Comparison of ENCODE assay signal across 10 cellular contexts in the genomic region with DNA sequence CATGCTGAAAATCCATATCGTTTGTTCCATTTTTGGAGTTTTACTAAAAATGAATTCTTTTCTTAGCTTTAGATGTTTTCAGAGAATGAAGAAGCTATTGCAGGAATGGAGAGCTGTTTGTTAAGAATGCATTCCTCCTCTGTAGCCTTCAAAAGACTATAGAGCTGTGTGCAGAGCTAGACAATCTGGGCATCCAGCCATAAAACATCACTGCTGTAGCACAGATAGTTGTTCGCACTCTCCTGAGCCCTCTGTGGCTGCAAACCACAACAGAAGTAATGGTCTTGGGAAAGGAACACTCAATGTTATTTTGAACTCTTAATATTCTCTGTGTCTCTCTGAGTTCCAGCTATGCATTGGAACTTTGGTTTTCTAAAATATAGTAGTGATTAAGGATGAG. TPM values are rescaled to one million over a fixed set of nuclear protein-coding genes. Genes with fewer than 3 reads are reported as not detected.
DNase-seq lines count a peak whose midpoint lies in the region; ATAC-seq, FAIRE-seq and TF ChIP-seq lines count a peak whose summit lies in the region.
"Had no signal": no experiment of that assay in that cellular context is flagged by ENCODE, and none has a peak within 500 bp of the region (broad histone marks: within the 10 kb centered on the region; RNA-seq: fewer than 3 reads in every experiment).

No MANE protein-coding gene starts in this region.

- H2AFZ ChIP-seq in mesenchymal stem cell (ENCODE audit: low read depth, low read length): no peak overlapping the region

- CTCF ChIA-PET in activated naive CD4-positive, alpha-beta T cell treated with anti-CD3 and anti-CD28 coated beads for 36 hours (lab: Charles Lee): interaction anchor here (0.6 to 4.9 kb wide), 3 partner anchors 50 to 318 kb away, joined by 3 to 29 read pairs (median 3); no protein-coding TSS in a partner anchor

- no peak overlapping the region for H3K4ac ChIP-seq in mesenchymal stem cell (ENCODE audit: low read depth in 1 of 2, low read length in 2 of 2)

- TF ChIP-seq CTCF in brain (conservative IDR thresholded peaks at IDR 0.05): no peak

- no peak overlapping the region for H3K9ac ChIP-seq in mesenchymal stem cell (ENCODE audit: low read length)

- no peaks in the 10 kb centered on the region for H3K27me3 Mint-ChIP-seq in activated naive CD4-positive, alpha-beta T cell treated with anti-CD3 and anti-CD28 coated beads for 36 hours (ENCODE audit: low read depth)
- peaks cover 13% of the 10 kb centered on the region for H3K27me3 Mint-ChIP-seq in brain

- no peak overlapping the region for H2AK5ac ChIP-seq in mesenchymal stem cell (ENCODE audit: low read length, severe bottlenecking)

- no peak overlapping the region for H2BK15ac ChIP-seq in mesenchymal stem cell (ENCODE audit: low read depth, poor library complexity, severe bottlenecking)

- intact Hi-C loops in activated naive CD4-positive, alpha-beta T cell treated with anti-CD3 and anti-CD28 coated beads for 36 hours (cut with micrococcal nuclease): loop anchor here (5.0 kb wide), 1 partner anchor 34 kb away; no protein-coding TSS in a partner anchor

- no peak overlapping the region for H3K4me3 Mint-ChIP-seq in activated naive CD4-positive, alpha-beta T cell treated with anti-CD3 and anti-CD28 coated beads for 36 hours
- peak overlapping the region; percentile 58 to 83 (median 70) for H3K4me3 Mint-ChIP-seq in brain
- H3K4me3 Mint-ChIP-seq: activated B cell treated with CpG ODN at 0.5 μM for 24 hours had no signal

- H3K4me3 ChIP-seq in mesenchymal stem cell (ENCODE audit: insufficient read depth in 1 of 2, low read depth in 1 of 2, low read length in 2 of 2): no peak overlapping the region
- H3K4me3 ChIP-seq: skin epidermis had no signal

- 71% methylated on average over 2 of the region's 2 CpGs for WGBS in mesenchymal stem cell

- no peaks in the 10 kb centered on the region for H3K36me3 Mint-ChIP-seq in activated naive CD4-positive, alpha-beta T cell treated with anti-CD3 and anti-CD28 coated beads for 36 hours (ENCODE audit: low read depth)
- peaks cover 3% of the 10 kb centered on the region for H3K36me3 Mint-ChIP-seq in brain

- peak; percentile 63 for DNase-seq in activated naive CD4-positive, alpha-beta T cell treated with anti-CD3 and anti-CD28 coated beads for 36 hours
- DNase-seq in activated naive CD4-positive, alpha-beta T cell treated with anti-CD3 and anti-CD28 coated beads, Interleukin-2, amount 50 U/mL, for 16 hours: no peak
- peak; percentile 36 for DNase-seq in RCC 7860 (ENCODE audit: low spot score)
- DNase-seq in mesenchymal stem cell: peak; percentile 79
- DNase-seq in ureter (ENCODE audit: low spot score): no peak
- DNase-seq: activated B cell treated with CpG ODN at 0.5 μM for 24 hours had no signal

- ATAC-seq in GM21619 (IDR thresholded peaks at IDR 0.05; ENCODE audit: unreplicated experiment): no peak
- no peak for ATAC-seq in GM21447 (IDR thresholded peaks at IDR 0.05; ENCODE audit: unreplicated experiment)

- H4K8ac ChIP-seq in mesenchymal stem cell (ENCODE audit: low read length): no peak overlapping the region

- H3K4me1 ChIP-seq in mesenchymal stem cell (ENCODE audit: control insufficient read depth, insufficient read depth, low read depth, low read length): peaks cover 7% of the 10 kb centered on the region

- H3K4me1 Mint-ChIP-seq in activated naive CD4-positive, alpha-beta T cell treated with anti-CD3 and anti-CD28 coated beads for 36 hours (ENCODE audit: low read depth): peaks cover 67% of the 10 kb centered on the region
- H3K4me1 Mint-ChIP-seq in brain: peaks cover 79% of the 10 kb centered on the region

- no peak overlapping the region for H2BK12ac ChIP-seq in mesenchymal stem cell (ENCODE audit: low read length in 2 of 2)

- no peak overlapping the region for H3K4me2 ChIP-seq in mesenchymal stem cell (ENCODE audit: low read length, poor library complexity, severe bottlenecking)

- no peak overlapping the region for H2BK5ac ChIP-seq in mesenchymal stem cell (ENCODE audit: low read depth, low read length, poor library complexity, severe bottlenecking)

- no peak overlapping the region for H3K27ac Mint-ChIP-seq in activated naive CD4-positive, alpha-beta T cell treated with anti-CD3 and anti-CD28 coated beads for 36 hours
- peak overlapping the region; percentile 9 to 78 (median 47) for H3K27ac Mint-ChIP-seq in brain
- H3K27ac Mint-ChIP-seq: activated B cell treated with CpG ODN at 0.5 μM for 24 hours had no signal

- H3K14ac ChIP-seq in mesenchymal stem cell (ENCODE audit: low read length in 2 of 2): no peak overlapping the region

- peaks cover 12 to 13% of the 10 kb centered on the region in 2 experiments for H3K27me3 ChIP-seq in mesenchymal stem cell (ENCODE audit: control insufficient read depth in 1 of 2, insufficient read depth in 1 of 2, low read length in 2 of 2)

- H3K23ac ChIP-seq in mesenchymal stem cell (ENCODE audit: low read length in 2 of 2): no peak overlapping the region

- peak; percentile 74 for FAIRE-seq in RCC 7860 (lab: Jason Lieb, UNC)

- H3K36me3 ChIP-seq in mesenchymal stem cell (ENCODE audit: control insufficient read depth in 1 of 2, insufficient read depth in 2 of 2, low read depth in 1 of 2, low read length in 2 of 2): no peaks in the 10 kb centered on the region

- no peak overlapping the region for H3K27ac ChIP-seq in mesenchymal stem cell (ENCODE audit: low read length, poor library complexity, severe bottlenecking)
- H3K27ac ChIP-seq: skin epidermis had no signal

- no peak overlapping the region for H3K18ac ChIP-seq in mesenchymal stem cell (ENCODE audit: low read depth in 1 of 2, low read length in 2 of 2)

- H4K91ac ChIP-seq in mesenchymal stem cell (ENCODE audit: low read length): no peak overlapping the region

- H3K9me3 ChIP-seq in mesenchymal stem cell (ENCODE audit: control insufficient read depth, low read length): no peaks in the 10 kb centered on the region

- peaks cover 27% of the 10 kb centered on the region for H3K79me1 ChIP-seq in mesenchymal stem cell (replicated peaks; ENCODE audit: low read length, poor library complexity, severe bottlenecking)

- H3K9me3 Mint-ChIP-seq in activated naive CD4-positive, alpha-beta T cell treated with anti-CD3 and anti-CD28 coated beads for 36 hours: no peaks in the 10 kb centered on the region
- H3K9me3 Mint-ChIP-seq in brain: peaks cover 0 to 3% (median 0%) of the 10 kb centered on the region in 5 experiments
- H3K9me3 Mint-ChIP-seq: activated B cell treated with CpG ODN at 0.5 μM for 24 hours had no signal

- no peak overlapping the region for H2BK120ac ChIP-seq in mesenchymal stem cell (ENCODE audit: low read depth, low read length)

RNA-seq across cellular contexts. Expression of gene TNRC6C, which starts 4.9 kb away (rescaled TPM):
- total RNA-seq in activated naive CD4-positive, alpha-beta T cell treated with anti-CD3 and anti-CD28 coated beads for 36 hours: 10 to 100 TPM; 11.4 to 12.8 TPM
- 5.8 TPM for polyA plus RNA-seq in brain (ENCODE audit: insufficient read depth, low read depth, low replicate concordance)
- 2.1 TPM for polyA plus RNA-seq in mesenchymal stem cell (2013, experiment 1 of 2)
- polyA plus RNA-seq in mesenchymal stem cell (2013, experiment 2 of 2): 2.0 TPM
- total RNA-seq in ureter: 36.7 TPM

Comparison
In these comparisons a context has a peak if more than half of its experiments do, and no peak if none do; other contexts are left out.
1. DNase-seq: peak in activated naive CD4-positive, alpha-beta T cell treated with anti-CD3 and anti-CD28 coated beads for 36 hours (single experiment), RCC 7860 (single experiment) and mesenchymal stem cell (single experiment); none in activated naive CD4-positive, alpha-beta T cell treated with anti-CD3 and anti-CD28 coated beads, Interleukin-2, amount 50 U/mL, for 16 hours (single experiment) and ureter (single experiment).